Comparison of ENCODE assay signal across 1 cellular context in genomic region chr1:200740291-200741212, GRCh38.
TF ChIP-seq lines count a peak whose summit lies in the region.

No MANE protein-coding gene starts in this region.

TF ChIP-seq in H1, 55 proteins besides CTCF, POLR2A, EP300 and RAD21:
- TF ChIP-seq ATF2 (IDR thresholded peaks at IDR 0.05; ENCODE audit: low read length) (no peak), SP1 (IDR thresholded peaks at IDR 0.05; ENCODE audit: low read depth, low read length) (no peak), USF2 (IDR thresholded peaks at IDR 0.05; ENCODE audit: low read length) (no peak), ATF3 (IDR thresholded peaks at IDR 0.05; ENCODE audit: insufficient read depth, low read depth, low read length) (no peak), CHD1 (IDR thresholded peaks at IDR 0.05; ENCODE audit: low read depth, low read length) (no peak), HDAC6 (IDR thresholded peaks at IDR 0.05; ENCODE audit: low read depth, low read length) (no peak)
